Comparison of ENCODE assay signal across 27 cellular contexts in the genomic region with DNA sequence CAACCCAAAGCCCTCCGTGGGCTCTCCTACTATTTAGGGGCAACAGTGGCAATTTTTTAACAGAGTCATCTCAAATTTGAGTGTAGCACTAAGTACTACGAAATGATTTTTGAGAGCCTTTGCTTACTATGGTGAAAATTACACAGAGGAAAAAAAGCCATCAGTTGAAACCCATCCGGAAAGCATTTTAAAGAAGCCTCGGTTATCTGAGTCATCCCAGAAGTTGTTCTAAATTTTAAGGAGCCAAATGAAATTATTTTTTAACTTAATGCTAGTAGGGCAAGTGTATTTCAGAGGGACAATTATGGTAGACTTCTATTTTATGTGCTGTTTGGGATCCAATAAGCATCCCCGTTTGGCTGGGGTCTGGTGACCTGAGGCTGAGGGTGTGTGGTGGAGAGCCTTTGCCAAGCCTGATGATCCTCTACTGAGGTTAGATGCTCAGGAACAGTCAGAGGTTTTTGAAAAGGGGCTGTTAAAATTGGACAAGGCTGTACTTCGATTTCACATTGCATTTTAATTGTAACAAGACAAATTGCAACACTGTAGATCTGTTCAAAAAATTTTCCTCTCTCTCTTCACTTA. TPM values are rescaled to one million over a fixed set of nuclear protein-coding genes. Genes with fewer than 3 reads are reported as not detected.
DNase-seq lines count a peak whose midpoint lies in the region; TF ChIP-seq lines count a peak whose summit lies in the region.
"Had no signal": no experiment of that assay in that cellular context is flagged by ENCODE, and none has a peak within 500 bp of the region (broad histone marks: within the 10 kb centered on the region; RNA-seq: fewer than 3 reads in every experiment).

No MANE protein-coding gene starts in this region.

- no peak for TF ChIP-seq CTCF in chondrocyte (IDR thresholded peaks at IDR 0.05)
- no peak for TF ChIP-seq CTCF in nephron progenitor cell (IDR thresholded peaks at IDR 0.05)

- DNase-seq in A172 (ENCODE audit: low spot score) (peak; percentile 6), HT1080 (ENCODE audit: low read depth) (peak; percentile 12), chondrocyte (ENCODE audit: low spot score) (no peak), nephron progenitor cell (no peak), KBM-7 (no peak), NCI-H446 treated with DMSO at 0.1 percent for 48 hours (lab: John Stamatoyannopoulos, UW) (no peak), DMS 273 treated with DMSO at 0.1 percent for 48 hours (lab: John Stamatoyannopoulos, UW) (no peak)
- no peak for DNase-seq in activated CD4-positive, alpha-beta T cell treated with anti-CD3 and anti-CD28 coated beads, Interleukin-2, amount 10 ng/mL, durations not matched to agents 7 days and 5 days
- DNase-seq: activated CD4-positive, alpha-beta T cell treated with anti-CD3 and anti-CD28 coated beads, Interleukin-2, amount 50 U/mL, for 1 hour; activated CD8-positive, alpha-beta memory T cell treated with anti-CD3 and anti-CD28 coated beads, Interleukin-2, amount 50 U/mL, for 4 hours; activated effector memory CD4-positive, alpha-beta T cell treated with Interleukin-2 at 50 U/mL for 16 hours; activated naive CD8-positive, alpha-beta T cell treated with anti-CD3 and anti-CD28 coated beads, Interleukin-2, amount 50 U/mL, for 24 hours; left colon; midbrain; NCI-H1436; NCI-H2171; NCI-H526 treated with DMSO at 0.1 percent for 48 hours; psoas muscle; Right ventricle myocardium superior; spleen; stimulated activated CD4-positive, alpha-beta T cell treated with anti-CD3 and anti-CD28 coated beads, Interleukin-4, amount 100 ng/mL, for 4 hours; stimulated activated naive CD8-positive, alpha-beta T cell treated with anti-CD3 and anti-CD28 coated beads, Interleukin-15, amount 100 ng/mL, for 72 hours; T-helper 1 cell; upper lobe of right lung had no signal

- H3K27me3 Mint-ChIP-seq in chondrocyte (ENCODE audit: low read depth) (no peaks in the 10 kb centered on the region), nephron progenitor cell (ENCODE audit: low read depth, poor library complexity) (peaks cover 3% of the 10 kb centered on the region)
- H3K27me3 Mint-ChIP-seq in activated CD4-positive, alpha-beta T cell treated with anti-CD3 and anti-CD28 coated beads, Interleukin-2, amount 10 ng/mL, durations not matched to agents 7 days and 5 days: peaks cover 19% of the 10 kb centered on the region

- H3K9me3 Mint-ChIP-seq in chondrocyte (ENCODE audit: low read depth): no peaks in the 10 kb centered on the region
- peaks cover 12% of the 10 kb centered on the region for H3K9me3 Mint-ChIP-seq in nephron progenitor cell
- no peaks in the 10 kb centered on the region for H3K9me3 Mint-ChIP-seq in activated CD4-positive, alpha-beta T cell treated with anti-CD3 and anti-CD28 coated beads, Interleukin-2, amount 10 ng/mL, durations not matched to agents 7 days and 5 days
- H3K9me3 Mint-ChIP-seq: activated naive CD8-positive, alpha-beta T cell treated with anti-CD3 and anti-CD28 coated beads, Interleukin-2, amount 50 U/mL, for 24 hours; dendritic cell treated with granulocyte-macrophage colony-stimulating factor and Interleukin-4, amounts not matched to agents 40 ng/mL and 50 ng/mL, for 4 days; stimulated activated naive CD8-positive, alpha-beta T cell treated with anti-CD3 and anti-CD28 coated beads, Interleukin-15, amount 100 ng/mL, for 72 hours had no signal

- H3K4me1 Mint-ChIP-seq in chondrocyte (ENCODE audit: low read depth): peaks cover 26% of the 10 kb centered on the region
- peaks cover 31% of the 10 kb centered on the region for H3K4me1 Mint-ChIP-seq in nephron progenitor cell
- H3K4me1 Mint-ChIP-seq in activated CD4-positive, alpha-beta T cell treated with anti-CD3 and anti-CD28 coated beads, Interleukin-2, amount 10 ng/mL, durations not matched to agents 7 days and 5 days: no peaks in the 10 kb centered on the region
- H3K4me1 Mint-ChIP-seq: activated naive CD8-positive, alpha-beta T cell treated with anti-CD3 and anti-CD28 coated beads, Interleukin-2, amount 50 U/mL, for 24 hours; CD14-positive monocyte; stimulated activated naive CD8-positive, alpha-beta T cell treated with anti-CD3 and anti-CD28 coated beads, Interleukin-15, amount 100 ng/mL, for 72 hours had no signal

- in situ Hi-C loops in KBM-7 (cut with MboI; ENCODE audit: low pct_unique_long_range_greater_than_20kb, low sequenced_read_pairs): no loop called here

- H3K36me3 Mint-ChIP-seq in chondrocyte (ENCODE audit: low read depth): no peaks in the 10 kb centered on the region
- peaks cover 11% of the 10 kb centered on the region for H3K36me3 Mint-ChIP-seq in nephron progenitor cell (ENCODE audit: low read depth)
- no peaks in the 10 kb centered on the region for H3K36me3 Mint-ChIP-seq in activated CD4-positive, alpha-beta T cell treated with anti-CD3 and anti-CD28 coated beads, Interleukin-2, amount 10 ng/mL, durations not matched to agents 7 days and 5 days (ENCODE audit: low read depth)
- H3K36me3 Mint-ChIP-seq: CD14-positive monocyte had no signal

- H3K4me3 Mint-ChIP-seq in chondrocyte (ENCODE audit: unreplicated experiment) (no peak overlapping the region), nephron progenitor cell (no peak overlapping the region)
- no peak overlapping the region for H3K4me3 Mint-ChIP-seq in activated CD4-positive, alpha-beta T cell treated with anti-CD3 and anti-CD28 coated beads, Interleukin-2, amount 10 ng/mL, durations not matched to agents 7 days and 5 days
- H3K4me3 Mint-ChIP-seq: activated naive CD8-positive, alpha-beta T cell treated with anti-CD3 and anti-CD28 coated beads, Interleukin-2, amount 50 U/mL, for 24 hours; dendritic cell treated with granulocyte-macrophage colony-stimulating factor and Interleukin-4, amounts not matched to agents 40 ng/mL and 50 ng/mL, for 4 days; stimulated activated naive CD8-positive, alpha-beta T cell treated with anti-CD3 and anti-CD28 coated beads, Interleukin-15, amount 100 ng/mL, for 72 hours had no signal

- H3K27ac Mint-ChIP-seq in chondrocyte (ENCODE audit: unreplicated experiment) (peak overlapping the region; percentile 60), nephron progenitor cell (peak overlapping the region; percentile 78)
- H3K27ac Mint-ChIP-seq in activated CD4-positive, alpha-beta T cell treated with anti-CD3 and anti-CD28 coated beads, Interleukin-2, amount 10 ng/mL, durations not matched to agents 7 days and 5 days: no peak overlapping the region
- H3K27ac Mint-ChIP-seq: activated naive CD8-positive, alpha-beta T cell treated with anti-CD3 and anti-CD28 coated beads, Interleukin-2, amount 50 U/mL, for 24 hours; CD14-positive monocyte; dendritic cell treated with granulocyte-macrophage colony-stimulating factor and Interleukin-4, amounts not matched to agents 40 ng/mL and 50 ng/mL, for 4 days; stimulated activated naive CD8-positive, alpha-beta T cell treated with anti-CD3 and anti-CD28 coated beads, Interleukin-15, amount 100 ng/mL, for 72 hours had no signal

- POLR2A ChIA-PET in activated CD4-positive, alpha-beta T cell treated with anti-CD3 and anti-CD28 coated beads, Interleukin-2, amount 10 ng/mL, durations not matched to agents 7 days and 5 days (lab: Charles Lee): no interaction called here

- CTCF ChIA-PET in activated CD4-positive, alpha-beta T cell treated with anti-CD3 and anti-CD28 coated beads, Interleukin-2, amount 10 ng/mL, durations not matched to agents 7 days and 5 days (lab: Charles Lee): no interaction called here

RNA-seq across cellular contexts. Expression of a gene that starts 47.0 kb away (rescaled TPM):
- 0.62 TPM in 1 of 2 replicates, not detected in the other for total RNA-seq in A172 (2014; rRNA removed; shearing (Covaris generic))
- total RNA-seq in HT1080 (2014; rRNA removed; shearing (Covaris generic)): 0.07 and 0.18 TPM in 2 replicates
- 0.05 and 0.24 TPM in 2 replicates for polyA plus RNA-seq in HT1080 (2015; cell fraction: cytosol; rRNA removed)
- polyA plus RNA-seq in HT1080 (2015; cell fraction: nucleus; rRNA removed): 0.53 and 1.3 TPM in 2 replicates
- total RNA-seq in chondrocyte: 0.54 to 2.3 TPM (median 0.57 TPM) in 3 replicates
- under 1 TPM; 0.62 to 0.77 TPM for total RNA-seq in activated CD4-positive, alpha-beta T cell treated with anti-CD3 and anti-CD28 coated beads, Interleukin-2, amount 10 ng/mL, durations not matched to agents 7 days and 5 days
- total RNA-seq: G401 had no signal
- polyA plus RNA-seq: CD14-positive monocyte had no signal

Comparison
In these comparisons a context has a peak if more than half of its experiments do, and no peak if none do; other contexts are left out.
1. DNase-seq: peak in A172 (single experiment) and HT1080 (single experiment); none in chondrocyte (single experiment), nephron progenitor cell (single experiment), KBM-7 (single experiment), activated CD4-positive, alpha-beta T cell treated with anti-CD3 and anti-CD28 coated beads, Interleukin-2, amount 10 ng/mL, durations not matched to agents 7 days and 5 days (single experiment), NCI-H446 treated with DMSO at 0.1 percent for 48 hours (single experiment) and DMS 273 treated with DMSO at 0.1 percent for 48 hours (single experiment).